In genomic region chr14:65332141-65332871, GRCh38 we compare ENCODE assay signal across 14 cellular contexts.
DNase-seq lines count a peak whose midpoint lies in the region; ATAC-seq and TF ChIP-seq lines count a peak whose summit lies in the region.
"Had no signal": no experiment of that assay in that cellular context is flagged by ENCODE, and none has a peak within 500 bp of the region (broad histone marks: within the 10 kb centered on the region; RNA-seq: fewer than 3 reads in every experiment).

No MANE protein-coding gene starts in this region.

- H3K9me3 ChIP-seq in left lung = no peaks in the 10 kb centered on the region
- H3K9me3 ChIP-seq: HAP-1, transverse colon had no signal

- intact Hi-C loops in left lung (cut with DNase I) = no loop called here

- ATAC-seq in GM18511 (IDR thresholded peaks at IDR 0.05; ENCODE audit: unreplicated experiment) (peak; percentile 50), left lung (no peak), GM19035 (IDR thresholded peaks at IDR 0.05; ENCODE audit: unreplicated experiment) (no peak), HG02884 (IDR thresholded peaks at IDR 0.05; ENCODE audit: unreplicated experiment) (no peak)
- ATAC-seq: right cardiac atrium had no signal

- peak; percentile 18 for DNase-seq in Ammon's horn (ENCODE audit: low spot score)
- peak; percentile 25 to 90 for DNase-seq in NOMO-1 (lab: John Stamatoyannopoulos, UW; ENCODE audit: unreplicated experiment in 2 of 2)
- DNase-seq in dermis blood vessel endothelial cell = peak; percentile 11
- no peak for DNase-seq in left lung
- no peak for DNase-seq in D341Med (ENCODE audit: low spot score)
- DNase-seq: activated CD4-positive, alpha-beta T cell treated with anti-CD3 and anti-CD28 coated beads, Interleukin-2, amount 50 U/mL, for 4 hours; activated naive CD4-positive, alpha-beta T cell treated with anti-CD3 and anti-CD28 coated beads for 36 hours; NCI-H446 treated with DMSO at 0.1 percent for 48 hours; right cardiac atrium; transverse colon had no signal

- no peak for TF ChIP-seq CTCF in left lung (IDR thresholded peaks at IDR 0.05)

- H3K27ac ChIP-seq in left lung = no peak overlapping the region
- H3K27ac ChIP-seq: transverse colon had no signal

- peaks cover 20 to 26% of the 10 kb centered on the region in 2 donors for H3K4me1 ChIP-seq in left lung

- H3K4me3 ChIP-seq in left lung = no peak overlapping the region
- H3K4me3 ChIP-seq: HAP-1, transverse colon had no signal

- no peaks in the 10 kb centered on the region for H3K36me3 ChIP-seq in left lung
- H3K36me3 ChIP-seq: HAP-1, transverse colon had no signal

- H3K27me3 ChIP-seq in left lung = no peaks in the 10 kb centered on the region
- H3K27me3 ChIP-seq: transverse colon had no signal

Comparison
In these comparisons a context has a peak if more than half of its experiments do, and no peak if none do; other contexts are left out.
1. DNase-seq: peak in Ammon's horn (single experiment), NOMO-1 (2 of 2) and dermis blood vessel endothelial cell (single experiment); none in left lung (0 of 2) and D341Med (single experiment).